8 cellular contexts compared by ENCODE assay signal in genomic region chr1:153510984-153511410, GRCh38.
A peak's percentile ranks its signal among the peaks of the same experiment; 100 is the strongest.
DNase-seq lines count a peak whose midpoint lies in the region; ATAC-seq and TF ChIP-seq lines count a peak whose summit lies in the region.

No MANE protein-coding gene starts in this region.

- ATAC-seq in GM21825 (IDR thresholded peaks at IDR 0.05; ENCODE audit: unreplicated experiment) (peak; percentile 49), GM21367 (IDR thresholded peaks at IDR 0.05; ENCODE audit: unreplicated experiment) (no peak)

- H3K4me3 ChIP-seq in cardiac fibroblast (replicated peaks in 1 of 2; ENCODE audit: low read depth in 2 of 2, low read length in 2 of 2): no peak overlapping the region

- peak; percentile 97 for TF ChIP-seq CTCF in cardiac fibroblast (IDR thresholded peaks at IDR 0.05; ENCODE audit: low read depth, low read length)

- DNase-seq in AML-193 (lab: John Stamatoyannopoulos, UW) (peak; percentile 69 to 73), NCI-H226 (peak; percentile 59), cardiac fibroblast (ENCODE audit: low read depth in 2 of 2) (peak; percentile 84 to 85), kidney tubule cell (ENCODE audit: low spot score) (peak; percentile 82)
- DNase-seq in activated CD4-positive, CD25-positive, alpha-beta regulatory T cell treated with anti-CD3 and anti-CD28 coated beads, Interleukin-2, amount 50 U/mL, for 16 hours (ENCODE audit: low read depth, low spot score): peak; percentile 59
- peak; percentile 86 for DNase-seq in stimulated activated CD4-positive, alpha-beta T cell treated with anti-CD3 and anti-CD28 coated beads, Interleukin-4, amount 100 ng/mL, for 24 hours
